8 cellular contexts compared by ENCODE assay signal in the genomic region with DNA sequence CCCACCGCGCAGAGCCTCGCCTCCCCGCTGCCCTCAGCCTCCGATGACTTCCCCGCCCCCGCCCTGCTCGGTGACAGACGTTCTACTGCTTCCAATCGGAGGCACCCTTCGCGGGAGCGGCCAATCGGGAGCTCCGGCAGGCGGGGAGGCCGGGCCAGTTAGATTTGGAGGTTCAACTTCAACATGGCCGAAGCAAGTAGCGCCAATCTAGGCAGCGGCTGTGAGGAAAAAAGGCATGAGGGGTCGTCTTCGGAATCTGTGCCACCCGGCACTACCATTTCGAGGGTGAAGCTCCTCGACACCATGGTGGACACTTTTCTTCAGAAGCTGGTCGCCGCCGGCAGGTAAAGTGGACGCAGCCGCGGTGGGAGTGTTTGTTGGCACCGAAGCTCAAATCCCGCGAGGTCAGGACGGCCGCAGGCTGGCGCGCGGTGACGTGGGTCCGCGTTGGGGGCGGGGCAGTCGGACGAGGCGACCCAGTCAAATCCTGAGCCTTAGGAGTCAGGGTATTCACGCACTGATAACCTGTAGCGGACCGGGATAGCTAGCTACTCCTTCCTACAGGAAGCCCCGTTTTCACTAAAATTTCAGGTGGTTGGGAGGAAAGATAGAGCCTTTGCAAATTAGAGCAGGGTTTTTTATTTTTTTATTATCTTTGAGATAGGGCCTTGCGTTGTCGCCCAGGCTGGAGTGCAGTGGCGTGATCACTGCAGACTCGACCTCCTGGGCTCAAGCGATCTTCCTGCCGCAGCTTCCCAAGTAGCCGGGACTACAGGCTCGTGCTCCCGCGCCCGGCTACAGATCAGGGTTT. TPM values are rescaled to one million over a fixed set of nuclear protein-coding genes. Genes with fewer than 3 reads are reported as not detected.
DNase-seq lines count a peak whose midpoint lies in the region; FAIRE-seq and TF ChIP-seq lines count a peak whose summit lies in the region.

A gene with protein sequence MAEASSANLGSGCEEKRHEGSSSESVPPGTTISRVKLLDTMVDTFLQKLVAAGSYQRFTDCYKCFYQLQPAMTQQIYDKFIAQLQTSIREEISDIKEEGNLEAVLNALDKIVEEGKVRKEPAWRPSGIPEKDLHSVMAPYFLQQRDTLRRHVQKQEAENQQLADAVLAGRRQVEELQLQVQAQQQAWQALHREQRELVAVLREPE (plus strand): TSS at position 175 of the 811 bp plus-strand sequence. CDS start 9 bp downstream, at position 184.

- peak within 1 kb of the TSS; percentile 62 for H4K91ac ChIP-seq in neuronal stem cell (ENCODE audit: low read depth, low read length, poor library complexity)

- intact Hi-C loops in activated naive CD4-positive, alpha-beta T cell treated with anti-CD3 and anti-CD28 coated beads for 36 hours (cut with micrococcal nuclease): loop anchor here (1.0 to 5.0 kb wide), 4 partner anchors 10 to 236 kb away; a partner anchor contains a TSS

- H3K27ac ChIP-seq in neuronal stem cell (replicated peaks; ENCODE audit: low read length) (peak within 1 kb of the TSS; percentile 96), subcutaneous abdominal adipose tissue (ENCODE audit: low read depth, low read length) (peak within 1 kb of the TSS; percentile 92)

- H3K36me3 ChIP-seq in neuronal stem cell (replicated peaks in 1 of 2; ENCODE audit: control insufficient read depth in 2 of 2, insufficient read depth in 2 of 2, low read length in 2 of 2) (peaks cover 6 to 61% of the 10 kb centered on the region in 2 donors), subcutaneous abdominal adipose tissue (ENCODE audit: control insufficient read depth in 5 of 5, insufficient read depth in 5 of 5, low read length in 5 of 5) (peaks cover 7 to 41% (median 32%) of the 10 kb centered on the region in 5 donors)

- H2BK120ac ChIP-seq in neuronal stem cell (ENCODE audit: low read depth, low read length): no peak within 1 kb of the TSS

- H3K27me3 ChIP-seq in neuronal stem cell (ENCODE audit: control insufficient read depth in 3 of 3, insufficient read depth in 3 of 3, low read depth in 1 of 3, low read length in 3 of 3) (no peaks in the 10 kb centered on the region), subcutaneous abdominal adipose tissue (ENCODE audit: control insufficient read depth in 5 of 5, insufficient read depth in 4 of 5, low read length in 5 of 5) (no peaks in the 10 kb centered on the region)

- peak within 1 kb of the TSS; percentile 93 for H2BK5ac ChIP-seq in neuronal stem cell (ENCODE audit: low read length)

- H2BK15ac ChIP-seq in neuronal stem cell (ENCODE audit: low read length): peak within 1 kb of the TSS; percentile 68

- DNase-seq in GM04503 (ENCODE audit: low read depth): peak; percentile 78
- peak; percentile 87 for DNase-seq in HFF-Myc (ENCODE audit: extremely low read depth, low read depth)
- peak; percentile 97 for DNase-seq in NB4 (ENCODE audit: low read depth)
- DNase-seq in SK-N-DZ (ENCODE audit: low spot score): peak; percentile 98
- peak; percentile 99 for DNase-seq in activated naive CD4-positive, alpha-beta T cell treated with anti-CD3 and anti-CD28 coated beads for 36 hours
- DNase-seq in frontal cortex (ENCODE audit: low spot score in 2 of 2): peak; percentile 93 to 98
- peak; percentile 96 for DNase-seq in neuronal stem cell (ENCODE audit: low spot score)

- peaks cover 46% of the 10 kb centered on the region for H3K4me1 Mint-ChIP-seq in activated naive CD4-positive, alpha-beta T cell treated with anti-CD3 and anti-CD28 coated beads for 36 hours (ENCODE audit: low read depth)

- H2AFZ ChIP-seq in neuronal stem cell (ENCODE audit: low read length): peak within 1 kb of the TSS; percentile 95

- no peak for TF ChIP-seq CTCF in HFF-Myc (IDR thresholded peaks at IDR 0.05; ENCODE audit: low read depth, low read length, missing control alignments)
- TF ChIP-seq CTCF in NB4 (IDR thresholded peaks at IDR 0.05; ENCODE audit: low read depth, low read length): no peak

- peak within 1 kb of the TSS; percentile 87 for H3K23ac ChIP-seq in neuronal stem cell (ENCODE audit: low read depth, low read length, poor library complexity)

- peak within 1 kb of the TSS; percentile 71 for H3K4me2 ChIP-seq in neuronal stem cell (ENCODE audit: insufficient read depth, low read length, poor library complexity, severe bottlenecking)

- TF ChIP-seq POLR2A in NB4 (IDR thresholded peaks at IDR 0.05; ENCODE audit: extremely low read depth, insufficient read length): peak; percentile 88

- peak within 1 kb of the TSS; percentile 45 for H3K4ac ChIP-seq in neuronal stem cell (ENCODE audit: low read length)

- no peak within 1 kb of the TSS for H2BK12ac ChIP-seq in neuronal stem cell (ENCODE audit: low read length)

- H3K27me3 Mint-ChIP-seq in activated naive CD4-positive, alpha-beta T cell treated with anti-CD3 and anti-CD28 coated beads for 36 hours (ENCODE audit: low read depth): no peaks in the 10 kb centered on the region

- H4K8ac ChIP-seq in neuronal stem cell (ENCODE audit: low read depth, low read length): peak within 1 kb of the TSS; percentile 99

- peak within 1 kb of the TSS; percentile 99 for H3K18ac ChIP-seq in neuronal stem cell (ENCODE audit: low read length)

- CTCF ChIA-PET in activated naive CD4-positive, alpha-beta T cell treated with anti-CD3 and anti-CD28 coated beads for 36 hours (lab: Charles Lee): interaction anchor here (0.6 to 6.7 kb wide), 11 partner anchors 9 to 259 kb away, joined by 3 to 54 read pairs (median 5); a partner anchor contains a TSS

- peak within 1 kb of the TSS; percentile 79 for H3K4me3 Mint-ChIP-seq in activated naive CD4-positive, alpha-beta T cell treated with anti-CD3 and anti-CD28 coated beads for 36 hours

- peak within 1 kb of the TSS; percentile 97 for H3K14ac ChIP-seq in neuronal stem cell (ENCODE audit: low read length)

- no peaks in the 10 kb centered on the region for H3K4me1 ChIP-seq in neuronal stem cell (ENCODE audit: control insufficient read depth in 2 of 2, insufficient read depth in 1 of 2, low read depth in 1 of 2, low read length in 2 of 2)
- H3K4me1 ChIP-seq in subcutaneous abdominal adipose tissue (ENCODE audit: control insufficient read depth in 5 of 5, insufficient read depth in 5 of 5, low read length in 5 of 5): peaks cover 7 to 27% (median 20%) of the 10 kb centered on the region in 5 donors

- no peaks in the 10 kb centered on the region for H3K79me1 ChIP-seq in neuronal stem cell (ENCODE audit: low read depth, low read length)

- no peak for FAIRE-seq in frontal cortex (lab: Jason Lieb, UNC)

- H3K4me3 ChIP-seq in HFF-Myc (replicated peaks; ENCODE audit: low read depth, low read length) (peak within 1 kb of the TSS; percentile 60), NB4 (ENCODE audit: low read depth, low read length) (peak within 1 kb of the TSS; percentile 74), neuronal stem cell (ENCODE audit: low read length in 2 of 2) (peak within 1 kb of the TSS; percentile 88 to 95), subcutaneous abdominal adipose tissue (ENCODE audit: low read depth in 1 of 5, low read length in 5 of 5) (peak within 1 kb of the TSS; percentile 92 to 97 (median 94))

- peaks cover 58% of the 10 kb centered on the region for H3K36me3 Mint-ChIP-seq in activated naive CD4-positive, alpha-beta T cell treated with anti-CD3 and anti-CD28 coated beads for 36 hours (ENCODE audit: low read depth)

- H2AK5ac ChIP-seq in neuronal stem cell (ENCODE audit: low read depth, low read length): no peak within 1 kb of the TSS

- peak within 1 kb of the TSS; percentile 97 for H3K27ac Mint-ChIP-seq in activated naive CD4-positive, alpha-beta T cell treated with anti-CD3 and anti-CD28 coated beads for 36 hours

- H3K9ac ChIP-seq in neuronal stem cell (ENCODE audit: low read depth, low read length, poor library complexity) (peak within 1 kb of the TSS; percentile 89), subcutaneous abdominal adipose tissue (ENCODE audit: low read length in 5 of 5) (peak within 1 kb of the TSS; percentile 70 to 96 (median 90))

- no CpG with 5 or more reads among the region's 61 CpGs for WGBS in neuronal stem cell (ENCODE audit: extremely low coverage in 2 of 2, insufficient read length in 2 of 2, insufficient replicate concordance in 1 of 2), 2 donors

- H3K9me3 ChIP-seq in neuronal stem cell (replicated peaks in 1 of 2; ENCODE audit: control insufficient read depth in 2 of 2, insufficient read depth in 1 of 2, low read depth in 1 of 2, low read length in 2 of 2): no peaks in the 10 kb centered on the region
- H3K9me3 ChIP-seq in subcutaneous abdominal adipose tissue (ENCODE audit: control insufficient read depth in 5 of 5, low read length in 5 of 5): no peaks in the 10 kb centered on the region

- H3K9me3 Mint-ChIP-seq in activated naive CD4-positive, alpha-beta T cell treated with anti-CD3 and anti-CD28 coated beads for 36 hours: no peaks in the 10 kb centered on the region

RNA-seq across cellular contexts. Expression of the gene that starts here (rescaled TPM):
- 180 and 248 TPM in 2 replicates for polyA plus RNA-seq in SK-N-DZ (2014; cell fraction: cytosol; rRNA removed)
- 96.3 and 121 TPM in 2 replicates for polyA plus RNA-seq in SK-N-DZ (2014; cell fraction: nucleus; rRNA removed)
- 100 to 1,000 TPM; 135 TPM for total RNA-seq in activated naive CD4-positive, alpha-beta T cell treated with anti-CD3 and anti-CD28 coated beads for 36 hours
- total RNA-seq in frontal cortex: 26.5 TPM
- 103 TPM for polyA plus RNA-seq in neuronal stem cell (2013, experiment 1 of 2)
- polyA plus RNA-seq in neuronal stem cell (2013, experiment 2 of 2): 100 TPM

Comparison
In these comparisons a context has a peak if more than half of its experiments do, and no peak if none do; other contexts are left out.
1. Peak in every context shown above with its lines: DNase-seq, H3K4me3 ChIP-seq and H3K27ac ChIP-seq.